In the genomic region with DNA sequence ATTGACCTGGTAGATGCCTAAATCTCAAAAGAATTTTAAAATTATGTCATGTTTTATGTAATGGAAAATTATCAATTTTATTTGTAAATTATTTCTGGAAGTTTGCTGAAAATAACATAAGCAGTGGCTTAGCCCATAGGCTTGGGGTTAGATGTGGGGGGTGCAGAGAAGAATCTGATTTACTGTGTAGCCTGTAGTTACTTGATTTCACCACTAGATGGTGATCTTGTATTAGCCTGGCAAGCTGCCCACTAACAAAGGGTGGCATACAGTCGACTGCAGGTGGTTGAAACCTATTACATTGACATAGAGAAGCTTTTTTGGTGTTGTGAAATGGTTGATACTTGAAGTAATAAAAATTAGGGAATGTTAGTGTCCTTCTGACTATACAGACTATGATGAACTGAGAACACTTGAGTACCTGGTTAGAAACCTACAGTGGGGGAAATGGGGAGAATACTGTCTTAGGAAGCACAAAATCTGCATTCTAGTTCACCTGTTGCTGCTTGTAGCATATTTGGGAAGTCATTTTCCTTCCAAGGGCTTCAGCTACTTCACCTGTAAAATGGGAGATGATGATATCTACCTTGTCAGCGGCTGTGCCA, we compare ENCODE assay signal across 8 cellular contexts.
DNase-seq lines count a peak whose midpoint lies in the region; ATAC-seq and TF ChIP-seq lines count a peak whose summit lies in the region.

No MANE protein-coding gene starts in this region.

- H3K27ac Mint-ChIP-seq in activated T-cell treated with anti-CD3 and anti-CD28 coated beads, Interleukin-2, amount 50 U/mL, for 24 hours = no peak overlapping the region
- no peak overlapping the region for H3K27ac Mint-ChIP-seq in activated naive CD8-positive, alpha-beta T cell treated with anti-CD3 and anti-CD28 coated beads, Interleukin-2, amount 10 ng/mL, durations not matched to agents 7 days and 5 days

- peak; percentile 78 for TF ChIP-seq CTCF in retinal pigment epithelial cell (conservative IDR thresholded peaks at IDR 0.05; ENCODE audit: low read depth, low read length)

- DNase-seq in activated T-cell treated with anti-CD3 and anti-CD28 coated beads for 1 hour (ENCODE audit: low read depth) (peak; percentile 2), HS-5 (ENCODE audit: low read depth) (peak; percentile 24), NCI-H82 treated with DMSO at 0.1 percent for 48 hours (lab: John Stamatoyannopoulos, UW; ENCODE audit: unreplicated experiment) (peak; percentile 65), left ventricle myocardium superior (no peak), retinal pigment epithelial cell (ENCODE audit: low read depth) (no peak)
- DNase-seq in activated T-cell treated with anti-CD3 and anti-CD28 coated beads, Interleukin-2, amount 50 U/mL, for 24 hours = no peak
- no peak for DNase-seq in activated naive CD8-positive, alpha-beta T cell treated with anti-CD3 and anti-CD28 coated beads, Interleukin-2, amount 10 ng/mL, durations not matched to agents 7 days and 5 days

- POLR2A ChIA-PET in activated naive CD8-positive, alpha-beta T cell treated with anti-CD3 and anti-CD28 coated beads, Interleukin-2, amount 10 ng/mL, durations not matched to agents 7 days and 5 days (lab: Charles Lee) = no interaction called here

- no peaks in the 10 kb centered on the region for H3K4me1 Mint-ChIP-seq in activated T-cell treated with anti-CD3 and anti-CD28 coated beads, Interleukin-2, amount 50 U/mL, for 24 hours (ENCODE audit: low read depth)
- H3K4me1 Mint-ChIP-seq in activated naive CD8-positive, alpha-beta T cell treated with anti-CD3 and anti-CD28 coated beads, Interleukin-2, amount 10 ng/mL, durations not matched to agents 7 days and 5 days = no peaks in the 10 kb centered on the region

- no peaks in the 10 kb centered on the region for H3K36me3 Mint-ChIP-seq in activated T-cell treated with anti-CD3 and anti-CD28 coated beads, Interleukin-2, amount 50 U/mL, for 24 hours (ENCODE audit: low read depth)
- no peaks in the 10 kb centered on the region for H3K36me3 Mint-ChIP-seq in activated naive CD8-positive, alpha-beta T cell treated with anti-CD3 and anti-CD28 coated beads, Interleukin-2, amount 10 ng/mL, durations not matched to agents 7 days and 5 days

- no peak overlapping the region for H3K4me3 Mint-ChIP-seq in activated T-cell treated with anti-CD3 and anti-CD28 coated beads, Interleukin-2, amount 50 U/mL, for 24 hours
- no peak overlapping the region for H3K4me3 Mint-ChIP-seq in activated naive CD8-positive, alpha-beta T cell treated with anti-CD3 and anti-CD28 coated beads, Interleukin-2, amount 10 ng/mL, durations not matched to agents 7 days and 5 days

- intact Hi-C loops in left ventricle myocardium superior (cut with micrococcal nuclease) = no loop called here

- H3K4me3 ChIP-seq in retinal pigment epithelial cell (ENCODE audit: low read length) = no peak overlapping the region

- no peaks in the 10 kb centered on the region for H3K9me3 Mint-ChIP-seq in activated T-cell treated with anti-CD3 and anti-CD28 coated beads, Interleukin-2, amount 50 U/mL, for 24 hours
- no peaks in the 10 kb centered on the region for H3K9me3 Mint-ChIP-seq in activated naive CD8-positive, alpha-beta T cell treated with anti-CD3 and anti-CD28 coated beads, Interleukin-2, amount 10 ng/mL, durations not matched to agents 7 days and 5 days

- ATAC-seq in GM21717 (IDR thresholded peaks at IDR 0.05; ENCODE audit: unreplicated experiment) = peak; percentile 97
- peak; percentile 42 for ATAC-seq in activated naive CD8-positive, alpha-beta T cell treated with anti-CD3 and anti-CD28 coated beads, Interleukin-2, amount 10 ng/mL, durations not matched to agents 7 days and 5 days (ENCODE audit: low read depth)
- ATAC-seq in left ventricle myocardium superior = peak; percentile 86

- H3K27me3 Mint-ChIP-seq in activated T-cell treated with anti-CD3 and anti-CD28 coated beads, Interleukin-2, amount 50 U/mL, for 24 hours = no peaks in the 10 kb centered on the region
- peaks cover 2% of the 10 kb centered on the region for H3K27me3 Mint-ChIP-seq in activated naive CD8-positive, alpha-beta T cell treated with anti-CD3 and anti-CD28 coated beads, Interleukin-2, amount 10 ng/mL, durations not matched to agents 7 days and 5 days

Comparison
In these comparisons a context has a peak if more than half of its experiments do, and no peak if none do; other contexts are left out.
1. DNase-seq: peak in activated T-cell treated with anti-CD3 and anti-CD28 coated beads for 1 hour (single experiment), HS-5 (single experiment) and NCI-H82 treated with DMSO at 0.1 percent for 48 hours (single experiment); none in activated T-cell treated with anti-CD3 and anti-CD28 coated beads, Interleukin-2, amount 50 U/mL, for 24 hours (single experiment), activated naive CD8-positive, alpha-beta T cell treated with anti-CD3 and anti-CD28 coated beads, Interleukin-2, amount 10 ng/mL, durations not matched to agents 7 days and 5 days (single experiment), left ventricle myocardium superior (single experiment) and retinal pigment epithelial cell (single experiment).
2. ATAC-seq: peak in every context shown above with its lines; median percentile 97 in GM21717; 86 in left ventricle myocardium superior; 42 in activated naive CD8-positive, alpha-beta T cell treated with anti-CD3 and anti-CD28 coated beads, Interleukin-2, amount 10 ng/mL, durations not matched to agents 7 days and 5 days.